In the genomic region with DNA sequence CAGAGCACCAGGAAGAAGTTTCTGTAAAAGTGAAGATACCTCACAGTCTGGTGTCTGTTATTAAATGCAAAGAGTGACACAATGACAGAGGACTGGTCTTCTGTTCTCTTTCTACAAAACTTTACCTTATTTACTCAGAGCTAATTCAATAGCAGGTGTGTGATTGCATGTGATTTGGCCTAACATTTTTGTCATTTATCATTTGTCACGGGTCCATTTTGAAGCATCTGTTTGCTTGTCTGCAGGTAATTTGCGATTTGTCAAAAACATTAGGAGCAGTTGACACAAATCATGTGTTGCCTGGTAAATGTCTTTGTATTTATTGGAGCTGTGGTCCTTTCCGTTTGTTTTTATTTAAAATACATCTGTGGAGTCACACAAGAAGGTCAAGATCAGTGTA, we compare ENCODE assay signal across 19 cellular contexts.
DNase-seq lines count a peak whose midpoint lies in the region; ATAC-seq and TF ChIP-seq lines count a peak whose summit lies in the region.
"Had no signal": no experiment of that assay in that cellular context is flagged by ENCODE, and none has a peak within 500 bp of the region (broad histone marks: within the 10 kb centered on the region; RNA-seq: fewer than 3 reads in every experiment).

No MANE protein-coding gene starts in this region.

- no peaks in the 10 kb centered on the region for H3K36me3 ChIP-seq in mesenchymal stem cell (ENCODE audit: control insufficient read depth in 1 of 2, insufficient read depth in 2 of 2, low read depth in 1 of 2, low read length in 2 of 2)

- no peak overlapping the region for H3K14ac ChIP-seq in mesenchymal stem cell (ENCODE audit: low read length in 2 of 2)

- H2AK5ac ChIP-seq in mesenchymal stem cell (ENCODE audit: low read length, severe bottlenecking): no peak overlapping the region

- H3K79me1 ChIP-seq in mesenchymal stem cell (replicated peaks; ENCODE audit: low read length, poor library complexity, severe bottlenecking): no peaks in the 10 kb centered on the region

- no peak overlapping the region for H2BK120ac ChIP-seq in mesenchymal stem cell (ENCODE audit: low read depth, low read length)

- H2BK12ac ChIP-seq in mesenchymal stem cell (ENCODE audit: low read length in 2 of 2): no peak overlapping the region

- H3K4me2 ChIP-seq in mesenchymal stem cell (ENCODE audit: low read length, poor library complexity, severe bottlenecking): no peak overlapping the region
- H3K4me2 ChIP-seq: KMS-11 had no signal

- no peak overlapping the region for H3K18ac ChIP-seq in mesenchymal stem cell (ENCODE audit: low read depth in 1 of 2, low read length in 2 of 2)

- H3K9ac ChIP-seq in mesenchymal stem cell (ENCODE audit: low read length): no peak overlapping the region
- H3K9ac ChIP-seq: KMS-11 had no signal

- no peak for ATAC-seq in GM21526 (IDR thresholded peaks at IDR 0.05; ENCODE audit: low FRiP score, unreplicated experiment)

- 56% methylated on average over 3 of the region's 3 CpGs for WGBS in mesenchymal stem cell

- no peak for TF ChIP-seq CTCF in GM13976 (IDR thresholded peaks at IDR 0.05; ENCODE audit: borderline replicate concordance, control extremely low read depth, extremely low read depth, insufficient read depth, missing control alignments)

- H3K4ac ChIP-seq in mesenchymal stem cell (ENCODE audit: low read depth in 1 of 2, low read length in 2 of 2): no peak overlapping the region

- no peak overlapping the region for H2BK5ac ChIP-seq in mesenchymal stem cell (ENCODE audit: low read depth, low read length, poor library complexity, severe bottlenecking)

- in situ Hi-C loops in GM13976 (cut with MboI; ENCODE audit: low sequenced_read_pairs, unreplicated experiment): no loop called here

- no peaks in the 10 kb centered on the region for H3K4me1 ChIP-seq in mesenchymal stem cell (ENCODE audit: control insufficient read depth, insufficient read depth, low read depth, low read length)

- H3K9me3 ChIP-seq in mesenchymal stem cell (ENCODE audit: control insufficient read depth, low read length): no peaks in the 10 kb centered on the region

- no peak overlapping the region for H3K23ac ChIP-seq in mesenchymal stem cell (ENCODE audit: low read length in 2 of 2)

- no peak overlapping the region for H3K27ac ChIP-seq in mesenchymal stem cell (ENCODE audit: low read length, poor library complexity, severe bottlenecking)
- H3K27ac ChIP-seq: C4-2B, KMS-11 had no signal

- H3K27me3 ChIP-seq in mesenchymal stem cell (ENCODE audit: control insufficient read depth in 1 of 2, insufficient read depth in 1 of 2, low read length in 2 of 2): no peaks in the 10 kb centered on the region

- peak; percentile 16 for DNase-seq in DMS153 (lab: John Stamatoyannopoulos, UW)
- no peak for DNase-seq in DMS153 treated with DMSO at 0.1 percent for 48 hours (lab: John Stamatoyannopoulos, UW; ENCODE audit: unreplicated experiment)
- DNase-seq in NCI-H2081 (lab: John Stamatoyannopoulos, UW): peak; percentile 33 to 92
- peak; percentile 59 for DNase-seq in NCI-H748 treated with DMSO at 0.1 percent for 48 hours (lab: John Stamatoyannopoulos, UW)
- no peak for DNase-seq in nucleus accumbens (lab: John Stamatoyannopoulos, UW)
- DNase-seq in mesenchymal stem cell: no peak
- DNase-seq in GM13976 (ENCODE audit: low spot score): no peak
- DNase-seq: 8988T; CD8-positive, alpha-beta memory T cell; IMR-90; NCI-H1105; NCI-H187; NCI-H2171; NCI-H82; Right ventricle myocardium superior; T1000 had no signal

- H4K8ac ChIP-seq in mesenchymal stem cell (ENCODE audit: low read length): no peak overlapping the region

- H2AFZ ChIP-seq in mesenchymal stem cell (ENCODE audit: low read depth, low read length): no peak overlapping the region

- H3K4me3 ChIP-seq in mesenchymal stem cell (ENCODE audit: insufficient read depth in 1 of 2, low read depth in 1 of 2, low read length in 2 of 2): no peak overlapping the region

- H2BK15ac ChIP-seq in mesenchymal stem cell (ENCODE audit: low read depth, poor library complexity, severe bottlenecking): no peak overlapping the region

- H4K91ac ChIP-seq in mesenchymal stem cell (ENCODE audit: low read length): no peak overlapping the region

Comparison
In these comparisons a context has a peak if more than half of its experiments do, and no peak if none do; other contexts are left out.
1. DNase-seq: peak in DMS153 (single experiment), NCI-H2081 (2 of 2) and NCI-H748 treated with DMSO at 0.1 percent for 48 hours (single experiment); none in DMS153 treated with DMSO at 0.1 percent for 48 hours (single experiment), nucleus accumbens (0 of 56), mesenchymal stem cell (single experiment) and GM13976 (single experiment).